ENCODE assay signal across 10 cellular contexts in the genomic region with DNA sequence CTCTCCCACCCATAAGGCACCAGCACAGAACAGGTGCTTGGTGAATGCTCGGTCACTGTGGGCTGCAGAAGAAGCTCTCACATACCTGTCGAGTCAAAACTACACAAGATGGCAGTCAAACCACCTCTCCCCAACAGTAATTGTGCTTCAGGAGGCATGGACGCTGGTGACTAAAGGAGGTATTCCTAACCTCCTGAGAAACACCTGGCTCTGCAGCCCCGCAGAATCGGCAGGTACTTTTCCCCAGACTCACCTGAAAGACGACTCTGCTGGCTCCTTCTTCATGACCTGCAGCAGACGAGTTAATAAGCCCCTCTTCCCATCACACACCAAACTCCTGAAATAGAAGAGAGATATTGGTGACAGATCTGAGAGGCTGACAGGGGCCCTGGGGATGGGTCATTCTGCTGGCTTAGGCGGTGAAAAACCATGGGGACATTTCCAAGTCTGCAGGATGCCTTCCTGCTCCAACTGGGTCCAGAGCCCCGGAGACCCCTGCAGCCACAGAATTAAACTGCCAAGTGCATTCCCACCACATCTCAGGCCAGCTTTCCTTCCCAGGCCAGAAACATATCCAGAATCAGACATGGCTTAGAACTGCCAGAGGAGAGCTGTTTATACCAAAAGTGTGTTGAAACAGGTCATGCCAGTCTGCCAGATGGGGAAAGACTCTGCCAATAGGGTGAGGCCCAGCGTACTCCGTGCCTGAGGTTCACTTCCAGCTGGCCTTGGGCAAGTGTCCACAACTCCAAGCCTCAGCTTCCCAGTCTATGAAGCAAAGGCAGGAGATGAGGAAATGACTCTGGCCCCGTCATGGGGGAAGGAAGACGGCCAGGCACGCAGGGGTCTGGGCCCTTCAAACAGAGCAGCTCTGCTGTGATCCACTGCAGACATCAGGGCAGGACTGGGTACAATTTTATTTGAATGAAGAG. TPM values are rescaled to one million over a fixed set of nuclear protein-coding genes. Genes with fewer than 3 reads are reported as not detected.
A peak's percentile ranks its signal among the peaks of the same experiment; 100 is the strongest.
DNase-seq lines count a peak whose midpoint lies in the region; ATAC-seq and TF ChIP-seq lines count a peak whose summit lies in the region.
"Had no signal": no experiment of that assay in that cellular context is flagged by ENCODE, and none has a peak within 500 bp of the region (broad histone marks: within the 10 kb centered on the region; RNA-seq: fewer than 3 reads in every experiment).

No MANE protein-coding gene starts in this region.

- H3K36me3 Mint-ChIP-seq in type B pancreatic cell, result peaks cover 28% of the 10 kb centered on the region

- no peak for ATAC-seq in activated CD4-positive, CD25-positive, alpha-beta regulatory T cell treated with anti-CD3 and anti-CD28 coated beads, Interleukin-2, amount 50 U/mL, for 24 hours
- ATAC-seq in GM19452 (IDR thresholded peaks at IDR 0.05; ENCODE audit: unreplicated experiment) (no peak), HG03025 (IDR thresholded peaks at IDR 0.05; ENCODE audit: low FRiP score, unreplicated experiment) (no peak)

- no peaks in the 10 kb centered on the region for H3K9me3 Mint-ChIP-seq in type B pancreatic cell
- H3K9me3 Mint-ChIP-seq: activated B cell treated with CpG ODN at 0.5 μM for 24 hours had no signal

- H3K27ac Mint-ChIP-seq in type B pancreatic cell, result no peak overlapping the region
- H3K27ac Mint-ChIP-seq: activated B cell treated with CpG ODN at 0.5 μM for 24 hours had no signal

- no peaks in the 10 kb centered on the region for H3K27me3 Mint-ChIP-seq in type B pancreatic cell
- H3K27me3 Mint-ChIP-seq: activated B cell treated with CpG ODN at 0.5 μM for 24 hours had no signal

- H3K4me3 ChIP-seq in fibroblast of pulmonary artery (replicated peaks; ENCODE audit: low read depth, low read length), result no peak overlapping the region

- H3K4me3 Mint-ChIP-seq in type B pancreatic cell, result no peak overlapping the region
- H3K4me3 Mint-ChIP-seq: activated B cell treated with CpG ODN at 0.5 μM for 24 hours had no signal

- H3K4me1 Mint-ChIP-seq in type B pancreatic cell (ENCODE audit: unreplicated experiment), result peaks cover 4% of the 10 kb centered on the region

- no peak for TF ChIP-seq CTCF in fibroblast of pulmonary artery (IDR thresholded peaks at IDR 0.05; ENCODE audit: low read length, missing control alignments)
- no peak for TF ChIP-seq CTCF in type B pancreatic cell (conservative IDR thresholded peaks at IDR 0.05)

- peak; percentile 8 for DNase-seq in activated CD4-positive, CD25-positive, alpha-beta regulatory T cell treated with anti-CD3 and anti-CD28 coated beads, Interleukin-2, amount 50 U/mL, for 72 hours
- peak; percentile 26 for DNase-seq in fibroblast of pulmonary artery (ENCODE audit: low read depth)
- DNase-seq in mesenteric fat pad (ENCODE audit: low spot score), result peak; percentile 77
- peak; percentile 55 for DNase-seq in type B pancreatic cell (ENCODE audit: extremely low spot score, unreplicated experiment)
- DNase-seq in GOT3 (lab: John Stamatoyannopoulos, UW), result no peak
- DNase-seq: activated B cell treated with CpG ODN at 0.5 μM for 24 hours had no signal

RNA-seq across cellular contexts. Expression of gene MYH7B, which starts 53.0 kb away (rescaled TPM):
- total RNA-seq in mesenteric fat pad (0.06 TPM), type B pancreatic cell (ENCODE audit: low replicate concordance) (0.50 and 1.2 TPM in 2 replicates)
- total RNA-seq: endothelial cell of umbilical vein had no signal

RNA-seq across cellular contexts. Expression of gene GSS, which starts 53.1 kb away (rescaled TPM):
- 33.3 TPM for total RNA-seq in mesenteric fat pad
- 43.3 and 66.4 TPM in 2 replicates for total RNA-seq in type B pancreatic cell (ENCODE audit: low replicate concordance)
